In genomic region chr20:38840894-38841470, GRCh38 we compare ENCODE assay signal across 16 cellular contexts. TPM values are rescaled to one million over a fixed set of nuclear protein-coding genes. Genes with fewer than 3 reads are reported as not detected.
DNase-seq lines count a peak whose midpoint lies in the region; ATAC-seq and TF ChIP-seq lines count a peak whose summit lies in the region.
"Had no signal": no experiment of that assay in that cellular context is flagged by ENCODE, and none has a peak within 500 bp of the region (broad histone marks: within the 10 kb centered on the region; RNA-seq: fewer than 3 reads in every experiment).

No MANE protein-coding gene starts in this region.

- peak; percentile 68 for ATAC-seq in naive thymus-derived CD4-positive, alpha-beta T cell
- no peak for ATAC-seq in left ventricle myocardium superior
- ATAC-seq: left lobe of liver had no signal

- TF ChIP-seq CTCF in OCI-LY1 (IDR thresholded peaks at IDR 0.05; ENCODE audit: low read length) (no peak), hepatocyte (IDR thresholded peaks at IDR 0.05; ENCODE audit: poor library complexity) (no peak), adrenal gland (IDR thresholded peaks at IDR 0.05) (no peak)

- 90% methylated on average over 8 of the region's 8 CpGs for WGBS in hepatocyte (ENCODE audit: low lambda C conversion rate, missing lambda C conversion rate)
- 82 to 87% (median 85%) methylated on average over 8 of the region's 8 CpGs for WGBS in adrenal gland, 4 donors

- H3K4me3 ChIP-seq in CD8-positive, alpha-beta memory T cell (ENCODE audit: low read length) = no peak overlapping the region
- H3K4me3 ChIP-seq in OCI-LY1 (ENCODE audit: low read depth, low read length, poor library complexity, severe bottlenecking) (no peak overlapping the region), hepatocyte (no peak overlapping the region), adrenal gland (no peak overlapping the region)
- no peak overlapping the region for H3K4me3 ChIP-seq in naive thymus-derived CD4-positive, alpha-beta T cell (ENCODE audit: low read length)
- H3K4me3 ChIP-seq: BLaER1 had no signal

- peak overlapping the region; percentile 96 to 100 (median 98) for H3K27ac Mint-ChIP-seq in CD8-positive, alpha-beta memory T cell
- H3K27ac Mint-ChIP-seq in activated naive CD8-positive, alpha-beta T cell treated with anti-CD3 and anti-CD28 coated beads for 36 hours = peak overlapping the region; percentile 88
- H3K27ac Mint-ChIP-seq in naive thymus-derived CD4-positive, alpha-beta T cell = peak overlapping the region; percentile 26 to 95 (median 80)

- peaks cover 0 to 3% of the 10 kb centered on the region in 2 donors for H3K27me3 Mint-ChIP-seq in CD8-positive, alpha-beta memory T cell
- no peaks in the 10 kb centered on the region for H3K27me3 Mint-ChIP-seq in activated naive CD8-positive, alpha-beta T cell treated with anti-CD3 and anti-CD28 coated beads for 36 hours
- no peaks in the 10 kb centered on the region for H3K27me3 Mint-ChIP-seq in naive thymus-derived CD4-positive, alpha-beta T cell

- CTCF ChIA-PET in CD8-positive, alpha-beta memory T cell (lab: Charles Lee) = interaction anchor here (0.8 to 3.0 kb wide), 15 partner anchors 9 to 52 kb away, joined by 3 to 17 read pairs (median 5); partner anchors contain the start of gene PPP1R16B
- CTCF ChIA-PET in naive thymus-derived CD4-positive, alpha-beta T cell (lab: Charles Lee) = interaction anchor here (1.2 to 1.4 kb wide), 2 partner anchors 12 to 36 kb away, joined by 3 to 4 read pairs; partner anchors contain the start of gene PPP1R16B

- peak overlapping the region; percentile 59 to 92 (median 77) for H3K4me3 Mint-ChIP-seq in CD8-positive, alpha-beta memory T cell
- H3K4me3 Mint-ChIP-seq in activated naive CD8-positive, alpha-beta T cell treated with anti-CD3 and anti-CD28 coated beads for 36 hours = no peak overlapping the region
- H3K4me3 Mint-ChIP-seq in naive thymus-derived CD4-positive, alpha-beta T cell = peak overlapping the region in 3 of 10 donors; percentile 9 to 57 (median 32)

- no peaks in the 10 kb centered on the region for H3K9me3 ChIP-seq in CD8-positive, alpha-beta memory T cell (ENCODE audit: low read length)
- H3K9me3 ChIP-seq in OCI-LY1 (ENCODE audit: low read length) = no peaks in the 10 kb centered on the region
- H3K9me3 ChIP-seq in naive thymus-derived CD4-positive, alpha-beta T cell (ENCODE audit: control insufficient read depth in 2 of 3, low read length in 3 of 3) = no peaks in the 10 kb centered on the region
- H3K9me3 ChIP-seq in hepatocyte (ENCODE audit: low read depth) = no peaks in the 10 kb centered on the region
- no peaks in the 10 kb centered on the region for H3K9me3 ChIP-seq in adrenal gland (replicated peaks in 1 of 3)
- H3K9me3 ChIP-seq: BLaER1 had no signal

- H3K27ac ChIP-seq in CD8-positive, alpha-beta memory T cell (ENCODE audit: low read depth, low read length) = peak overlapping the region; percentile 89
- H3K27ac ChIP-seq in OCI-LY1 (ENCODE audit: low read depth, low read length, poor library complexity, severe bottlenecking) = peak overlapping the region; percentile 100
- no peak overlapping the region for H3K27ac ChIP-seq in naive thymus-derived CD4-positive, alpha-beta T cell (ENCODE audit: low read depth, low read length)
- H3K27ac ChIP-seq in hepatocyte = no peak overlapping the region
- peak overlapping the region in 1 of 5 donors; percentile 40 for H3K27ac ChIP-seq in adrenal gland

- H3K9ac ChIP-seq in OCI-LY1 (ENCODE audit: low read length) = peak overlapping the region; percentile 53; the same call in 1 of the 2 replicates
- H3K9ac ChIP-seq: BLaER1 had no signal

- no peaks in the 10 kb centered on the region for H3K27me3 ChIP-seq in CD8-positive, alpha-beta memory T cell (ENCODE audit: insufficient read depth, low read length, poor library complexity, severe bottlenecking)
- H3K27me3 ChIP-seq in OCI-LY1 (ENCODE audit: insufficient read depth, low read length) (no peaks in the 10 kb centered on the region), hepatocyte (peaks cover 7% of the 10 kb centered on the region), adrenal gland (no peaks in the 10 kb centered on the region)
- H3K27me3 ChIP-seq in naive thymus-derived CD4-positive, alpha-beta T cell (ENCODE audit: control insufficient read depth in 2 of 2, insufficient read depth in 2 of 2, low read length in 2 of 2) = no peaks in the 10 kb centered on the region
- H3K27me3 ChIP-seq: BLaER1 had no signal

- H3K4me1 Mint-ChIP-seq in CD8-positive, alpha-beta memory T cell = peaks cover 69 to 91% (median 76%) of the 10 kb centered on the region in 3 donors
- peaks cover 58% of the 10 kb centered on the region for H3K4me1 Mint-ChIP-seq in activated naive CD8-positive, alpha-beta T cell treated with anti-CD3 and anti-CD28 coated beads for 36 hours
- peaks cover 43 to 69% (median 64%) of the 10 kb centered on the region in 7 donors for H3K4me1 Mint-ChIP-seq in naive thymus-derived CD4-positive, alpha-beta T cell

- H3K9me2 ChIP-seq in OCI-LY1 (ENCODE audit: low read depth, low read length) = no peaks in the 10 kb centered on the region
- no peaks in the 10 kb centered on the region for H3K9me2 ChIP-seq in hepatocyte (replicated peaks; ENCODE audit: insufficient read depth)

- TF ChIP-seq POLR2A in adrenal gland (IDR thresholded peaks at IDR 0.05) = no peak

- DNase-seq in CD8-positive, alpha-beta memory T cell = peak in 1 of 5 donors; percentile 82
- DNase-seq in activated naive CD8-positive, alpha-beta T cell treated with anti-CD3 and anti-CD28 coated beads for 36 hours = no peak
- no peak for DNase-seq in naive thymus-derived CD4-positive, alpha-beta T cell
- DNase-seq in hepatocyte (ENCODE audit: low spot score) (no peak), adrenal gland (no peak), left ventricle myocardium superior (no peak)
- DNase-seq: amniotic stem cell; cerebellar nuclear complex; NCI-H1694 treated with DMSO at 0.1 percent for 48 hours; NCI-H446 treated with DMSO at 0.1 percent for 48 hours; stimulated activated CD4-positive, alpha-beta T cell treated with anti-CD3 and anti-CD28 coated beads, Interleukin-4, amount 100 ng/mL, for 4 hours; trophoblast cell had no signal

- intact Hi-C loops in naive thymus-derived CD4-positive, alpha-beta T cell (cut with micrococcal nuclease) = loop anchor here (5.0 kb wide), 2 partner anchors 36 to 51 kb away; no protein-coding TSS in a partner anchor
- intact Hi-C loops in adrenal gland (cut with DNase I) = no loop called here
- intact Hi-C loops in left ventricle myocardium superior (cut with micrococcal nuclease) = no loop called here

- peaks cover 68% of the 10 kb centered on the region for H3K4me1 ChIP-seq in CD8-positive, alpha-beta memory T cell (ENCODE audit: insufficient read depth, low read length)
- H3K4me1 ChIP-seq in OCI-LY1 (ENCODE audit: insufficient read depth, low read length, severe bottlenecking) = peaks cover 90% of the 10 kb centered on the region
- H3K4me1 ChIP-seq in naive thymus-derived CD4-positive, alpha-beta T cell (ENCODE audit: control insufficient read depth in 2 of 2, insufficient read depth in 2 of 2, low read length in 2 of 2) = peaks cover 43 to 67% of the 10 kb centered on the region in 2 donors
- no peaks in the 10 kb centered on the region for H3K4me1 ChIP-seq in hepatocyte (ENCODE audit: insufficient read depth)
- H3K4me1 ChIP-seq in adrenal gland (replicated peaks in 1 of 2) = peaks cover 0 to 4% of the 10 kb centered on the region in 2 donors

- no peaks in the 10 kb centered on the region for H3K36me3 ChIP-seq in CD8-positive, alpha-beta memory T cell (ENCODE audit: insufficient read depth, low read length)
- H3K36me3 ChIP-seq in OCI-LY1 (ENCODE audit: insufficient read depth, low read length) (peaks cover 24% of the 10 kb centered on the region; the same call in 1 of the 2 replicates), hepatocyte (replicated peaks; ENCODE audit: insufficient read depth, low read depth) (no peaks in the 10 kb centered on the region), adrenal gland (replicated peaks in 1 of 2) (no peaks in the 10 kb centered on the region)
- H3K36me3 ChIP-seq in naive thymus-derived CD4-positive, alpha-beta T cell (ENCODE audit: control insufficient read depth in 2 of 3, insufficient read depth in 3 of 3, low read length in 3 of 3) = peaks cover 0 to 14% (median 3%) of the 10 kb centered on the region in 3 experiments

- peaks cover 45% of the 10 kb centered on the region for H3K79me2 ChIP-seq in OCI-LY1 (ENCODE audit: insufficient read depth, low read length)
- no peaks in the 10 kb centered on the region for H3K79me2 ChIP-seq in hepatocyte

- H3K4me2 ChIP-seq in OCI-LY1 (ENCODE audit: low read length) (peak overlapping the region; percentile 20; the same call in 1 of the 2 replicates), hepatocyte (no peak overlapping the region)
- H3K4me2 ChIP-seq: BLaER1 had no signal

- H4K20me1 ChIP-seq in OCI-LY1 (ENCODE audit: insufficient read depth, low read length) (no peaks in the 10 kb centered on the region), hepatocyte (ENCODE audit: insufficient read depth, poor library complexity, severe bottlenecking) (no peaks in the 10 kb centered on the region)
- H4K20me1 ChIP-seq: BLaER1 had no signal

- H3F3A ChIP-seq in OCI-LY1 (ENCODE audit: insufficient read depth, low read length) = peaks cover 23% of the 10 kb centered on the region

- no peaks in the 10 kb centered on the region for H3K9me3 Mint-ChIP-seq in CD8-positive, alpha-beta memory T cell
- no peaks in the 10 kb centered on the region for H3K9me3 Mint-ChIP-seq in activated naive CD8-positive, alpha-beta T cell treated with anti-CD3 and anti-CD28 coated beads for 36 hours
- peaks cover 0 to 5% (median 0%) of the 10 kb centered on the region in 11 donors for H3K9me3 Mint-ChIP-seq in naive thymus-derived CD4-positive, alpha-beta T cell

- POLR2A ChIA-PET in CD8-positive, alpha-beta memory T cell (lab: Charles Lee) = interaction anchor here (0.6 to 5.8 kb wide), 9 partner anchors 20 to 198 kb away, joined by 3 to 70 read pairs (median 4); partner anchors contain the start of gene PPP1R16B
- POLR2A ChIA-PET in naive thymus-derived CD4-positive, alpha-beta T cell (lab: Charles Lee) = interaction anchor here (0.7 to 1.4 kb wide), 3 partner anchors 14 to 35 kb away, joined by 3 to 4 read pairs (median 3); no protein-coding TSS in a partner anchor

- H2AFZ ChIP-seq in OCI-LY1 (ENCODE audit: low read length) = no peak overlapping the region
- no peak overlapping the region for H2AFZ ChIP-seq in hepatocyte

- H3K36me3 Mint-ChIP-seq in CD8-positive, alpha-beta memory T cell = peaks cover 7 to 61% (median 14%) of the 10 kb centered on the region in 3 donors
- peaks cover 51% of the 10 kb centered on the region for H3K36me3 Mint-ChIP-seq in activated naive CD8-positive, alpha-beta T cell treated with anti-CD3 and anti-CD28 coated beads for 36 hours
- peaks cover 5 to 49% (median 25%) of the 10 kb centered on the region in 5 donors for H3K36me3 Mint-ChIP-seq in naive thymus-derived CD4-positive, alpha-beta T cell

RNA-seq across cellular contexts. Expression of gene PPP1R16B, which starts 35.5 kb away (rescaled TPM):
- 100 to 1,000 TPM; 167 to 171 TPM for total RNA-seq in CD8-positive, alpha-beta memory T cell
- polyA plus RNA-seq in CD8-positive, alpha-beta memory T cell = 40.2 TPM
- total RNA-seq in activated naive CD8-positive, alpha-beta T cell treated with anti-CD3 and anti-CD28 coated beads for 36 hours = 10 to 100 TPM; 65.3 to 65.4 TPM
- total RNA-seq in naive thymus-derived CD4-positive, alpha-beta T cell = 10 to 100 TPM; 20.8 to 75.4 (median 22.0) TPM
- 10 to 100 TPM; 11.4 to 19.8 TPM for polyA plus RNA-seq in naive thymus-derived CD4-positive, alpha-beta T cell
- total RNA-seq in hepatocyte (0.33 and 0.40 TPM in 2 replicates), adrenal gland (10 to 100 TPM in 6 of 8 donors, 1 to 10 TPM in 2; 6.4 to 18.3 (median 12.0) TPM), left ventricle myocardium superior (9.4 TPM)
- polyA plus RNA-seq in hepatocyte (0.28 TPM in 1 of 2 replicates, not detected in the other), adrenal gland (1 to 10 TPM; 1.8 to 6.4 (median 4.2) TPM)
- total RNA-seq: fibroblast of villous mesenchyme had no signal

Comparison
In these comparisons a context has a peak if more than half of its experiments do, and no peak if none do; other contexts are left out.
1. H3K27ac ChIP-seq: peak in CD8-positive, alpha-beta memory T cell (single experiment) and OCI-LY1 (single experiment); none in naive thymus-derived CD4-positive, alpha-beta T cell (single experiment) and hepatocyte (single experiment).
2. intact Hi-C loops: an anchor here in naive thymus-derived CD4-positive, alpha-beta T cell (5.0 kb wide); none called in adrenal gland and left ventricle myocardium superior.
3. Peak in every context shown above with its lines, with median percentiles within 50 percentile points of each other: H3K27ac Mint-ChIP-seq.